Comparison of ENCODE assay signal across 2 cellular contexts in the genomic region with DNA sequence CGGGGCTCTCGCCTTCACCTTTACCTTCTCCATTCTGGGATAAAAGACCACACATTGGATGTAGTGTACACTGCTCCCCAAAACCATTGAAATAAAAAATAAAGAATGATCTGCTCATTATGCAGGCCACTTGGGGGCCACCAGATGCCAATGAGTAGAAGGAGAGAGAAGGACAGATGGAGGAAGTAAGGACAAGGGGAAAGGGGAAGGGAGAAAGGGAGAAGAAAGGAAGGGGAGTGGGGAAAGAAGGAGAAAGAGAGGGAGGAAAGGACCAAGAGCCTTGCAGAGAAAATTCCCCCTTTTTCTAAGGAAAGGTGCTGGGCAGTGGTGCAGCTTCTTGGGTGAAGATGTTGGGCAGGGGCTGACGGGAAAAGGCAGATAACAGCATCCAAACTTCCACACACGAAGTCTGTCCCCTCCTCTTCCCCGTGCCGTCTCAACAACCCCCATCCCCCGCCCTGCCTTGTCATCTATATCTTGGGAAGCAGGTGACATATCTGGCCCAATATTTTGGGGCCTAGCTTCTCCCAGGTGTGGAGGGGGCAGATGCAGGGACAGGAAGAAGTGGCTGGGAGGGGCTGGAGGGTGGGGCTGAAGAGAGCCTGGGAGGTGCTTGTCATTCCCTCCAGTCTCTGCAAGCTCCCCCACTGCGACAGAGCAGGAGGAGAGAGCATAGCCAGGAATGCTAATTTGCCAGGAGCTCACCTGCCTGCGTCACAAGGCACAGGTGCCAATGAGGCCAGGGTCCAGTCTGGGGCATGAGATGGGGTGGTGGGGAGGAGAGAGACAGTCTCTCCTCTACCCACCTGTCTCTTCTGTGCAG.
TF ChIP-seq lines count a peak whose summit lies in the region.

No MANE protein-coding gene starts in this region.

TF ChIP-seq in GM23338, 12 proteins besides CTCF, POLR2A, EP300 and RAD21 (continued from another document and continues in another):
- TF ChIP-seq, protein P1, sequence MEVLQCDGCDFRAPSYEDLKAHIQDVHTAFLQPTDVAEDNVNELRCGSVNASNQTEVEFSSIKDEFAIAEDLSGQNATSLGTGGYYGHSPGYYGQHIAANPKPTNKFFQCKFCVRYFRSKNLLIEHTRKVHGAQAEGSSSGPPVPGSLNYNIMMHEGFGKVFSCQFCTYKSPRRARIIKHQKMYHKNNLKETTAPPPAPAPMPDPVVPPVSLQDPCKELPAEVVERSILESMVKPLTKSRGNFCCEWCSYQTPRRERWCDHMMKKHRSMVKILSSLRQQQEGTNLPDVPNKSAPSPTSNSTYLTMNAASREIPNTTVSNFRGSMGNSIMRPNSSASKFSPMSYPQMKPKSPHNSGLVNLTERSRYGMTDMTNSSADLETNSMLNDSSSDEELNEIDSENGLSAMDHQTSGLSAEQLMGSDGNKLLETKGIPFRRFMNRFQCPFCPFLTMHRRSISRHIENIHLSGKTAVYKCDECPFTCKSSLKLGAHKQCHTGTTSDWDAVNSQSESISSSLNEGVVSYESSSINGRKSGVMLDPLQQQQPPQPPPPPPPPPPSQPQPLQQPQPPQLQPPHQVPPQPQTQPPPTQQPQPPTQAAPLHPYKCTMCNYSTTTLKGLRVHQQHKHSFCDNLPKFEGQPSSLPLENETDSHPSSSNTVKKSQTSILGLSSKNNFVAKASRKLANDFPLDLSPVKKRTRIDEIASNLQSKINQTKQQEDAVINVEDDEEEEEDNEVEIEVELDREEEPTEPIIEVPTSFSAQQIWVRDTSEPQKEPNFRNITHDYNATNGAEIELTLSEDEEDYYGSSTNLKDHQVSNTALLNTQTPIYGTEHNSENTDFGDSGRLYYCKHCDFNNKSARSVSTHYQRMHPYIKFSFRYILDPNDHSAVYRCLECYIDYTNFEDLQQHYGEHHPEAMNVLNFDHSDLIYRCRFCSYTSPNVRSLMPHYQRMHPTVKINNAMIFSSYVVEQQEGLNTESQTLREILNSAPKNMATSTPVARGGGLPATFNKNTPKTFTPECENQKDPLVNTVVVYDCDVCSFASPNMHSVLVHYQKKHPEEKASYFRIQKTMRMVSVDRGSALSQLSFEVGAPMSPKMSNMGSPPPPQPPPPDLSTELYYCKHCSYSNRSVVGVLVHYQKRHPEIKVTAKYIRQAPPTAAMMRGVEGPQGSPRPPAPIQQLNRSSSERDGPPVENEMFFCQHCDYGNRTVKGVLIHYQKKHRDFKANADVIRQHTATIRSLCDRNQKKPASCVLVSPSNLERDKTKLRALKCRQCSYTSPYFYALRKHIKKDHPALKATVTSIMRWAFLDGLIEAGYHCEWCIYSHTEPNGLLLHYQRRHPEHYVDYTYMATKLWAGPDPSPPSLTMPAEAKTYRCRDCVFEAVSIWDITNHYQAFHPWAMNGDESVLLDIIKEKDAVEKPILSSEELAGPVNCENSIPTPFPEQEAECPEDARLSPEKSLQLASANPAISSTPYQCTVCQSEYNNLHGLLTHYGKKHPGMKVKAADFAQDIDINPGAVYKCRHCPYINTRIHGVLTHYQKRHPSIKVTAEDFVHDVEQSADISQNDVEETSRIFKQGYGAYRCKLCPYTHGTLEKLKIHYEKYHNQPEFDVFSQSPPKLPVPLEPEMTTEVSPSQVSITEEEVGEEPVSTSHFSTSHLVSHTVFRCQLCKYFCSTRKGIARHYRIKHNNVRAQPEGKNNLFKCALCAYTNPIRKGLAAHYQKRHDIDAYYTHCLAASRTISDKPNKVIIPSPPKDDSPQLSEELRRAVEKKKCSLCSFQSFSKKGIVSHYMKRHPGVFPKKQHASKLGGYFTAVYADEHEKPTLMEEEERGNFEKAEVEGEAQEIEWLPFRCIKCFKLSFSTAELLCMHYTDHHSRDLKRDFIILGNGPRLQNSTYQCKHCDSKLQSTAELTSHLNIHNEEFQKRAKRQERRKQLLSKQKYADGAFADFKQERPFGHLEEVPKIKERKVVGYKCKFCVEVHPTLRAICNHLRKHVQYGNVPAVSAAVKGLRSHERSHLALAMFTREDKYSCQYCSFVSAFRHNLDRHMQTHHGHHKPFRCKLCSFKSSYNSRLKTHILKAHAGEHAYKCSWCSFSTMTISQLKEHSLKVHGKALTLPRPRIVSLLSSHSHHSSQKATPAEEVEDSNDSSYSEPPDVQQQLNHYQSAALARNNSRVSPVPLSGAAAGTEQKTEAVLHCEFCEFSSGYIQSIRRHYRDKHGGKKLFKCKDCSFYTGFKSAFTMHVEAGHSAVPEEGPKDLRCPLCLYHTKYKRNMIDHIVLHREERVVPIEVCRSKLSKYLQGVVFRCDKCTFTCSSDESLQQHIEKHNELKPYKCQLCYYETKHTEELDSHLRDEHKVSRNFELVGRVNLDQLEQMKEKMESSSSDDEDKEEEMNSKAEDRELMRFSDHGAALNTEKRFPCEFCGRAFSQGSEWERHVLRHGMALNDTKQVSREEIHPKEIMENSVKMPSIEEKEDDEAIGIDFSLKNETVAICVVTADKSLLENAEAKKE (CRISPR knock-in tag; IDR thresholded peaks at IDR 0.05) = no peak
- TF ChIP-seq EZH2 (IDR thresholded peaks at IDR 0.05; ENCODE audit: low read depth, unreplicated experiment) (no peak), ZNF114 (CRISPR knock-in tag; IDR thresholded peaks at IDR 0.05) (no peak), JUNB (IDR thresholded peaks at IDR 0.05; ENCODE audit: unreplicated experiment) (no peak), ZNF331 (CRISPR knock-in tag; IDR thresholded peaks at IDR 0.05; ENCODE audit: low read depth) (no peak), STAT1 (IDR thresholded peaks at IDR 0.05; ENCODE audit: unreplicated experiment) (no peak), POLR2AphosphoS5 (IDR thresholded peaks at IDR 0.05; ENCODE audit: low read depth) (no peak)
- TF ChIP-seq, protein P2, sequence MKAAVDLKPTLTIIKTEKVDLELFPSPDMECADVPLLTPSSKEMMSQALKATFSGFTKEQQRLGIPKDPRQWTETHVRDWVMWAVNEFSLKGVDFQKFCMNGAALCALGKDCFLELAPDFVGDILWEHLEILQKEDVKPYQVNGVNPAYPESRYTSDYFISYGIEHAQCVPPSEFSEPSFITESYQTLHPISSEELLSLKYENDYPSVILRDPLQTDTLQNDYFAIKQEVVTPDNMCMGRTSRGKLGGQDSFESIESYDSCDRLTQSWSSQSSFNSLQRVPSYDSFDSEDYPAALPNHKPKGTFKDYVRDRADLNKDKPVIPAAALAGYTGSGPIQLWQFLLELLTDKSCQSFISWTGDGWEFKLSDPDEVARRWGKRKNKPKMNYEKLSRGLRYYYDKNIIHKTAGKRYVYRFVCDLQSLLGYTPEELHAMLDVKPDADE (IDR thresholded peaks at IDR 0.05) = no peak

TF ChIP-seq in SK-N-SH, 30 proteins besides CTCF, POLR2A, EP300 and RAD21 (continued from another document):
- TF ChIP-seq, protein P3, sequence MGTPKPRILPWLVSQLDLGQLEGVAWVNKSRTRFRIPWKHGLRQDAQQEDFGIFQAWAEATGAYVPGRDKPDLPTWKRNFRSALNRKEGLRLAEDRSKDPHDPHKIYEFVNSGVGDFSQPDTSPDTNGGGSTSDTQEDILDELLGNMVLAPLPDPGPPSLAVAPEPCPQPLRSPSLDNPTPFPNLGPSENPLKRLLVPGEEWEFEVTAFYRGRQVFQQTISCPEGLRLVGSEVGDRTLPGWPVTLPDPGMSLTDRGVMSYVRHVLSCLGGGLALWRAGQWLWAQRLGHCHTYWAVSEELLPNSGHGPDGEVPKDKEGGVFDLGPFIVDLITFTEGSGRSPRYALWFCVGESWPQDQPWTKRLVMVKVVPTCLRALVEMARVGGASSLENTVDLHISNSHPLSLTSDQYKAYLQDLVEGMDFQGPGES (IDR thresholded peaks at IDR 0.05; ENCODE audit: low read depth, low read length) = no peak
- TF ChIP-seq, protein P4, sequence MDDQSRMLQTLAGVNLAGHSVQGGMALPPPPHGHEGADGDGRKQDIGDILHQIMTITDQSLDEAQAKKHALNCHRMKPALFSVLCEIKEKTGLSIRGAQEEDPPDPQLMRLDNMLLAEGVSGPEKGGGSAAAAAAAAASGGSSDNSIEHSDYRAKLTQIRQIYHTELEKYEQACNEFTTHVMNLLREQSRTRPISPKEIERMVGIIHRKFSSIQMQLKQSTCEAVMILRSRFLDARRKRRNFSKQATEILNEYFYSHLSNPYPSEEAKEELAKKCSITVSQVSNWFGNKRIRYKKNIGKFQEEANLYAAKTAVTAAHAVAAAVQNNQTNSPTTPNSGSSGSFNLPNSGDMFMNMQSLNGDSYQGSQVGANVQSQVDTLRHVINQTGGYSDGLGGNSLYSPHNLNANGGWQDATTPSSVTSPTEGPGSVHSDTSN (IDR thresholded peaks at IDR 0.05) = no peak
- no peak for TF ChIP-seq FOSL2 (IDR thresholded peaks at IDR 0.05; ENCODE audit: borderline replicate concordance, low read depth)
- TF ChIP-seq, protein P5, sequence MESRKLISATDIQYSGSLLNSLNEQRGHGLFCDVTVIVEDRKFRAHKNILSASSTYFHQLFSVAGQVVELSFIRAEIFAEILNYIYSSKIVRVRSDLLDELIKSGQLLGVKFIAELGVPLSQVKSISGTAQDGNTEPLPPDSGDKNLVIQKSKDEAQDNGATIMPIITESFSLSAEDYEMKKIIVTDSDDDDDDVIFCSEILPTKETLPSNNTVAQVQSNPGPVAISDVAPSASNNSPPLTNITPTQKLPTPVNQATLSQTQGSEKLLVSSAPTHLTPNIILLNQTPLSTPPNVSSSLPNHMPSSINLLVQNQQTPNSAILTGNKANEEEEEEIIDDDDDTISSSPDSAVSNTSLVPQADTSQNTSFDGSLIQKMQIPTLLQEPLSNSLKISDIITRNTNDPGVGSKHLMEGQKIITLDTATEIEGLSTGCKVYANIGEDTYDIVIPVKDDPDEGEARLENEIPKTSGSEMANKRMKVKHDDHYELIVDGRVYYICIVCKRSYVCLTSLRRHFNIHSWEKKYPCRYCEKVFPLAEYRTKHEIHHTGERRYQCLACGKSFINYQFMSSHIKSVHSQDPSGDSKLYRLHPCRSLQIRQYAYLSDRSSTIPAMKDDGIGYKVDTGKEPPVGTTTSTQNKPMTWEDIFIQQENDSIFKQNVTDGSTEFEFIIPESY (IDR thresholded peaks at IDR 0.05; ENCODE audit: borderline replicate concordance, low read depth) = no peak
- no peak for TF ChIP-seq ELF1 (IDR thresholded peaks at IDR 0.05)
